In genomic region chr7:112421666-112422486, GRCh38 we compare ENCODE assay signal across 1 cellular context.
TF ChIP-seq lines count a peak whose summit lies in the region.

No MANE protein-coding gene starts in this region.

TF ChIP-seq in K562, 482 proteins besides CTCF, POLR2A, EP300 and RAD21 (continued from another document):
- TF ChIP-seq MGA (IDR thresholded peaks at IDR 0.05): 0 out of 2 replicates have a peak, but pooled peaks have one; percentile 0
- TF ChIP-seq CXXC5 (CRISPR knock-in tag; IDR thresholded peaks at IDR 0.05): peak; percentile 7; the same call in 1 of the 2 replicates
